ENCODE assay signal across 8 cellular contexts in genomic region chr19:4007836-4008539, GRCh38. TPM values are rescaled to one million over a fixed set of nuclear protein-coding genes. Genes with fewer than 3 reads are reported as not detected.
A peak's percentile ranks its signal among the peaks of the same experiment; 100 is the strongest.
DNase-seq lines count a peak whose midpoint lies in the region; ATAC-seq, FAIRE-seq and TF ChIP-seq lines count a peak whose summit lies in the region.

No MANE protein-coding gene starts in this region.

- H3K27ac Mint-ChIP-seq in central memory CD8-positive, alpha-beta T cell (ENCODE audit: low read depth) = peak overlapping the region; percentile 77

- no peak for FAIRE-seq in D721Med (lab: Jason Lieb, UNC)

- CTCF ChIA-PET in PC-9 (lab: Charles Lee) = interaction anchor here (0.7 kb wide), 2 partner anchors 159 to 197 kb away, joined by 3 to 19 read pairs; no protein-coding TSS in a partner anchor

- H3K36me3 ChIP-seq in PC-9 (ENCODE audit: low read depth) = no peaks in the 10 kb centered on the region
- peaks cover 5% of the 10 kb centered on the region for H3K36me3 ChIP-seq in suprapubic skin

- peak overlapping the region; percentile 87 for H3K4me3 Mint-ChIP-seq in central memory CD8-positive, alpha-beta T cell

- H3K36me3 Mint-ChIP-seq in central memory CD8-positive, alpha-beta T cell (ENCODE audit: insufficient read depth) = peaks cover 19% of the 10 kb centered on the region

- H3K79me2 ChIP-seq in PC-9 (ENCODE audit: low read depth) = peaks cover 21% of the 10 kb centered on the region

- DNase-seq in D721Med (ENCODE audit: insufficient read length, low spot score) = peak; percentile 10
- no peak for DNase-seq in PC-9
- DNase-seq in central memory CD8-positive, alpha-beta T cell (ENCODE audit: low spot score in 2 of 2) = no peak
- DNase-seq in lower leg skin (ENCODE audit: low spot score in 2 of 2) = no peak
- peak in 1 of 2 donors; percentile 75 for DNase-seq in suprapubic skin (ENCODE audit: low spot score in 2 of 2)
- DNase-seq in NCI-H2029 (lab: John Stamatoyannopoulos, UW) = no peak

- peak overlapping the region; percentile 89 for H3K4me2 ChIP-seq in PC-9

- H3K9me3 Mint-ChIP-seq in central memory CD8-positive, alpha-beta T cell = no peaks in the 10 kb centered on the region

- H2AFZ ChIP-seq in PC-9 = peak overlapping the region; percentile 71

- no peaks in the 10 kb centered on the region for H3K9me3 ChIP-seq in PC-9 (ENCODE audit: insufficient read depth, low read depth)
- no peaks in the 10 kb centered on the region for H3K9me3 ChIP-seq in suprapubic skin

- POLR2A ChIA-PET in PC-9 (lab: Charles Lee; ENCODE audit: unreplicated experiment) = no interaction called here

- no peaks in the 10 kb centered on the region for H3K27me3 Mint-ChIP-seq in central memory CD8-positive, alpha-beta T cell

- intact Hi-C loops in PC-9 (cut with micrococcal nuclease; ENCODE audit: unreplicated experiment) = no loop called here
- intact Hi-C loops in lower leg skin (cut with DNase I; ENCODE audit: low total_unique reads) = no loop called here

- no peaks in the 10 kb centered on the region for H3K9me2 ChIP-seq in PC-9 (ENCODE audit: insufficient read depth)

- no peaks in the 10 kb centered on the region for H3F3A ChIP-seq in PC-9 (ENCODE audit: insufficient read depth, low read depth)

- peak overlapping the region; percentile 90 for H3K4me3 ChIP-seq in PC-9
- peak overlapping the region; percentile 75 for H3K4me3 ChIP-seq in lower leg skin (ENCODE audit: low read depth, poor library complexity, severe bottlenecking)
- peak overlapping the region; percentile 99 for H3K4me3 ChIP-seq in suprapubic skin

- TF ChIP-seq POLR2A in lower leg skin (IDR thresholded peaks at IDR 0.05) (no peak), suprapubic skin (IDR thresholded peaks at IDR 0.05) (no peak)

- H3K4me1 ChIP-seq in PC-9 (replicated peaks; ENCODE audit: insufficient read depth) (no peaks in the 10 kb centered on the region), suprapubic skin (peaks cover 41% of the 10 kb centered on the region)

- H3K27me3 ChIP-seq in PC-9 (ENCODE audit: insufficient read depth, low read depth) (no peaks in the 10 kb centered on the region), suprapubic skin (no peaks in the 10 kb centered on the region)

- H3K27ac ChIP-seq in PC-9 = no peak overlapping the region
- peak overlapping the region; percentile 88 for H3K27ac ChIP-seq in suprapubic skin

- WGBS in lower leg skin, 2 donors = 0 to 2% methylated on average over 10 to 37 of the region's 55 CpGs
- 0% methylated on average over 6 of the region's 55 CpGs for WGBS in suprapubic skin

- TF ChIP-seq CTCF in D721Med (IDR thresholded peaks at IDR 0.05; ENCODE audit: insufficient read depth, missing control alignments) (no peak), PC-9 (conservative IDR thresholded peaks at IDR 0.05) (no peak), lower leg skin (IDR thresholded peaks at IDR 0.05) (no peak), suprapubic skin (IDR thresholded peaks at IDR 0.05) (no peak)

- peaks cover 29% of the 10 kb centered on the region for H3K4me1 Mint-ChIP-seq in central memory CD8-positive, alpha-beta T cell

- TF ChIP-seq EP300 in suprapubic skin (IDR thresholded peaks at IDR 0.05) = no peak

- no TSS peak for BruUV-seq in PC-9 (replicated peaks; lab: Mats Ljungman, UMichigan)

- no peaks in the 10 kb centered on the region for H4K20me1 ChIP-seq in PC-9 (ENCODE audit: insufficient read depth)

- ATAC-seq in GM21723 (IDR thresholded peaks at IDR 0.05; ENCODE audit: unreplicated experiment) (peak; percentile 17), GM19395 (IDR thresholded peaks at IDR 0.05; ENCODE audit: unreplicated experiment) (no peak)
- no peak for ATAC-seq in central memory CD8-positive, alpha-beta T cell (replicated peaks; ENCODE audit: extremely low read depth, poor library complexity, severe bottlenecking)

RNA-seq across cellular contexts. Expression of gene PIAS4, which starts 0.5 kb away (rescaled TPM):
- total RNA-seq in PC-9 (2021) (25.5 and 26.5 TPM in 2 replicates), lower leg skin (10 to 100 TPM; 20.8 to 35.1 (median 26.9) TPM), suprapubic skin (10 to 100 TPM; 17.1 to 28.7 (median 22.6) TPM)

RNA-seq across cellular contexts. Expression of gene EEF2, which starts 22.7 kb away (rescaled TPM):
- total RNA-seq in PC-9 (2021) = 1,471 and 1,742 TPM in 2 replicates
- total RNA-seq in lower leg skin = 1,000 to 10,000 TPM; 2,068 to 2,517 (median 2,443) TPM
- total RNA-seq in suprapubic skin = 1,000 to 10,000 TPM; 1,423 to 2,137 (median 2,023) TPM

RNA-seq across cellular contexts. Expression of gene DAPK3, which starts 37.1 kb away (rescaled TPM):
- total RNA-seq in PC-9 (2021) = 38.1 and 46.5 TPM in 2 replicates
- total RNA-seq in lower leg skin = 10 to 100 TPM; 75.6 to 90.9 (median 82.2) TPM
- total RNA-seq in suprapubic skin = 10 to 100 TPM; 56.5 to 71.8 (median 61.7) TPM

RNA-seq across cellular contexts. Expression of gene ZBTB7A, which starts 58.7 kb away (rescaled TPM):
- 41.2 and 48.2 TPM in 2 replicates for total RNA-seq in PC-9 (2021)
- total RNA-seq in lower leg skin = 100 to 1,000 TPM; 138 to 162 (median 152) TPM
- total RNA-seq in suprapubic skin = 10 to 100 TPM; 60.3 to 94.2 (median 77.4) TPM
